Comparison of ENCODE assay signal across 1 cellular context in genomic region chr10:98446656-98447221, GRCh38.
TF ChIP-seq lines count a peak whose summit lies in the region.

HPS1 (minus strand) TSS chr10:98446935; CDS start chr10:98443240, 3,695 bp downstream.

TF ChIP-seq in HepG2, 621 proteins besides CTCF, POLR2A, EP300 and RAD21 (continued from another document):
- no peak for TF ChIP-seq IKZF5 (CRISPR knock-in tag; IDR thresholded peaks at IDR 0.05)
- TF ChIP-seq ZFP62 (CRISPR knock-in tag; IDR thresholded peaks at IDR 0.05): no peak
- peak; percentile 42; the same call in 1 of the 2 replicates for TF ChIP-seq ISX (CRISPR knock-in tag; conservative IDR thresholded peaks at IDR 0.05)
- TF ChIP-seq SRY (CRISPR knock-in tag; IDR thresholded peaks at IDR 0.05): no peak; the same call in 1 of the 2 replicates
- no peak for TF ChIP-seq MAFK (conservative IDR thresholded peaks at IDR 0.05 in 1 of 2, IDR thresholded peaks at IDR 0.05 in 1 of 2; ENCODE audit: low read length in 2 of 2)
- no peak for TF ChIP-seq SOX5 (CRISPR knock-in tag; IDR thresholded peaks at IDR 0.05; ENCODE audit: borderline replicate concordance)
- no peak for TF ChIP-seq ZNF33A (CRISPR knock-in tag; IDR thresholded peaks at IDR 0.05; ENCODE audit: borderline replicate concordance)
